Comparison of ENCODE assay signal across 21 cellular contexts in the genomic region with DNA sequence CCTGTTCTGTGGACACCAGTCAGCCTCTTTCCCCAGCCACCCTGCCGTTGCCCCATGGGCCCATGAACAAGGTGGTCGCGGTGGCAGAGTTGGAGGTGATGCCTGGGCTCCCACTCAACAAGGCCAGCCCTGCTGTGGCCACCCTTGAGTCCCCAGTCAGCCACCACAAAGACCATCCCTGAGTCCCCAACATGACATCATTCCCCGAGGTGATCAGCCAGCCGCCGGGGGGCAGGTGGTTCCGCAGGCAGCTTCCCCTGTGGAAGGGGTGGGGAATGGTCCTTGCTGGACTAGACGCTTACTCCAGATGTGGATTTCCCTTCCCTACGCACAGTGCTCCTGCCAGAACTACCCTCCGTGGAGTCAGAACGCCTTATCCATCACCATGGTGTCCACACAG.
DNase-seq lines count a peak whose midpoint lies in the region; ATAC-seq and TF ChIP-seq lines count a peak whose summit lies in the region.
"Had no signal": no experiment of that assay in that cellular context is flagged by ENCODE, and none has a peak within 500 bp of the region (broad histone marks: within the 10 kb centered on the region; RNA-seq: fewer than 3 reads in every experiment).

No MANE protein-coding gene starts in this region.

- H3F3A ChIP-seq in neural progenitor cell (ENCODE audit: low read depth) = peaks cover 43% of the 10 kb centered on the region

- H3K4me3 Mint-ChIP-seq in neural progenitor cell = peak overlapping the region; percentile 66
- H3K4me3 Mint-ChIP-seq in progenitor cell of endocrine pancreas (ENCODE audit: low read depth) = no peak overlapping the region
- H3K4me3 Mint-ChIP-seq: CD8-positive, alpha-beta memory T cell; HFFc6; IgD-negative memory B cell had no signal

- no peak overlapping the region for H3K27ac Mint-ChIP-seq in neural progenitor cell
- H3K27ac Mint-ChIP-seq in progenitor cell of endocrine pancreas = no peak overlapping the region
- H3K27ac Mint-ChIP-seq: CD4-positive, CD25-positive, alpha-beta regulatory T cell; HFFc6; IgD-negative memory B cell had no signal

- H3K36me3 Mint-ChIP-seq in neural progenitor cell = peaks cover 15% of the 10 kb centered on the region
- H3K36me3 Mint-ChIP-seq in progenitor cell of endocrine pancreas (ENCODE audit: insufficient read depth) = peaks cover 5% of the 10 kb centered on the region
- H3K36me3 Mint-ChIP-seq: CD4-positive, CD25-positive, alpha-beta regulatory T cell; CD8-positive, alpha-beta memory T cell had no signal

- H3K4me1 Mint-ChIP-seq in neural progenitor cell = peaks cover 19% of the 10 kb centered on the region
- no peaks in the 10 kb centered on the region for H3K4me1 Mint-ChIP-seq in progenitor cell of endocrine pancreas (ENCODE audit: low read depth)
- H3K4me1 Mint-ChIP-seq: CD4-positive, CD25-positive, alpha-beta regulatory T cell; CD8-positive, alpha-beta memory T cell; IgD-negative memory B cell had no signal

- H3K27me3 ChIP-seq in H7 (ENCODE audit: control insufficient read depth, insufficient read depth, low read length) = no peaks in the 10 kb centered on the region
- no peaks in the 10 kb centered on the region for H3K27me3 ChIP-seq in neural progenitor cell
- H3K27me3 ChIP-seq: BE2C had no signal

- H3K4me3 ChIP-seq in H7 (ENCODE audit: insufficient read depth, low read depth, low read length) (no peak overlapping the region), neural progenitor cell (no peak overlapping the region)
- H3K4me3 ChIP-seq: GM12878 had no signal

- H3K27me3 Mint-ChIP-seq in neural progenitor cell (ENCODE audit: insufficient read depth, low read depth) (peaks cover 23% of the 10 kb centered on the region), progenitor cell of endocrine pancreas (peaks cover 8% of the 10 kb centered on the region)
- H3K27me3 Mint-ChIP-seq: CD4-positive, CD25-positive, alpha-beta regulatory T cell had no signal

- no peak for ATAC-seq in HG03469 (IDR thresholded peaks at IDR 0.05; ENCODE audit: unreplicated experiment)
- ATAC-seq: GM12878, HCT116, HepG2 had no signal

- H3K9me3 Mint-ChIP-seq in neural progenitor cell = peaks cover 39% of the 10 kb centered on the region
- peaks cover 16% of the 10 kb centered on the region for H3K9me3 Mint-ChIP-seq in progenitor cell of endocrine pancreas (ENCODE audit: low read depth)

- no peaks in the 10 kb centered on the region for H3K36me3 ChIP-seq in H7 (replicated peaks; ENCODE audit: control insufficient read depth, insufficient read depth, low read length)
- H3K36me3 ChIP-seq in neural progenitor cell = no peaks in the 10 kb centered on the region
- H3K36me3 ChIP-seq: BE2C had no signal

- peak; percentile 39 for DNase-seq in H7
- DNase-seq in ecto neural progenitor cell (ENCODE audit: low spot score) = peak; percentile 22
- no peak for DNase-seq in neural progenitor cell (ENCODE audit: low spot score)
- peak; percentile 1 for DNase-seq in retina
- no peak for DNase-seq in progenitor cell of endocrine pancreas (ENCODE audit: low spot score, unreplicated experiment)
- DNase-seq: ACHN; BE2C; C1 segment of cervical spinal cord; CD4-positive, CD25-positive, alpha-beta regulatory T cell; CD8-positive, alpha-beta memory T cell; COR-L47; DMS 273 treated with DMSO at 0.1 percent for 48 hours; DMS53; DND-41; EL; HFFc6 had no signal

- no peak overlapping the region for H3K4me2 ChIP-seq in neural progenitor cell

- H3K9me3 ChIP-seq in neural progenitor cell (ENCODE audit: low read depth) = no peaks in the 10 kb centered on the region

- no peak overlapping the region for H3K9ac ChIP-seq in neural progenitor cell

- H3K27ac ChIP-seq in neural progenitor cell = no peak overlapping the region

- H3K4me1 ChIP-seq in neural progenitor cell = peaks cover 16% of the 10 kb centered on the region
- H3K4me1 ChIP-seq: BE2C had no signal

- no peak overlapping the region for H2AFZ ChIP-seq in neural progenitor cell (replicated peaks)

- TF ChIP-seq CTCF in neural progenitor cell (IDR thresholded peaks at IDR 0.05) (no peak), progenitor cell of endocrine pancreas (IDR thresholded peaks at IDR 0.05; ENCODE audit: unreplicated experiment) (no peak)

- H4K20me1 ChIP-seq in neural progenitor cell (ENCODE audit: low read depth) = no peaks in the 10 kb centered on the region

- H3K79me2 ChIP-seq in neural progenitor cell (ENCODE audit: low read depth) = no peaks in the 10 kb centered on the region

Comparison
In these comparisons a context has a peak if more than half of its experiments do, and no peak if none do; other contexts are left out.
1. DNase-seq: peak in H7 (single experiment), ecto neural progenitor cell (single experiment) and retina (single experiment); none in neural progenitor cell (single experiment) and progenitor cell of endocrine pancreas (single experiment).